Comparison of ENCODE assay signal across 8 cellular contexts in the genomic region with DNA sequence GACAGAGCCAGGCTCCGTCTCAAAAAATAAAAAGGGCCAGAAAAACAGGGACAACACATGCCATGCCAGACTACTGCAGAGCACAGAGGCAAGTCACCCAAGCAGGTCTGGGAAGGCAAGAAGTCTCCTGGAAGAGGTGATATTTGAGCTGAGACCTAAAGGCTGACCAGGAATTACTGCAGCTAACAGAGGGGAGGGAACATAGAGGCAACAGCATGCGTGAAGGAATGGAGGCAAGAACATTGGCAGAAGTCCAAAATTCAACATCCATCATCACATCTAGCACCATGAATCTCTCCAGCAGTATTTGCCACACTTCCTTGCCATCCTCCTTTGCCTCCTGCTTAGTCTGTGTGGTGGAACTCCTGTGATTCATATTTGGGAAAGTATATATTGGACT. TPM values are rescaled to one million over a fixed set of nuclear protein-coding genes. Genes with fewer than 3 reads are reported as not detected.
DNase-seq lines count a peak whose midpoint lies in the region; ATAC-seq lines count a peak whose summit lies in the region.

No MANE protein-coding gene starts in this region.

- H4K8ac ChIP-seq in mesenchymal stem cell (ENCODE audit: low read length), result no peak overlapping the region

- H3K27me3 ChIP-seq in adipocyte (replicated peaks; ENCODE audit: control insufficient read depth, insufficient read depth, low read length) (no peaks in the 10 kb centered on the region), mesenchymal stem cell (ENCODE audit: control insufficient read depth in 1 of 2, insufficient read depth in 1 of 2, low read length in 2 of 2) (no peaks in the 10 kb centered on the region)

- no peak overlapping the region for H2BK12ac ChIP-seq in mesenchymal stem cell (ENCODE audit: low read length in 2 of 2)

- H2BK15ac ChIP-seq in mesenchymal stem cell (ENCODE audit: low read depth, poor library complexity, severe bottlenecking), result no peak overlapping the region

- H3K18ac ChIP-seq in mesenchymal stem cell (ENCODE audit: low read depth in 1 of 2, low read length in 2 of 2), result no peak overlapping the region

- H3K27ac ChIP-seq in mesenchymal stem cell (ENCODE audit: low read length, poor library complexity, severe bottlenecking), result no peak overlapping the region

- no peak overlapping the region for H2AFZ ChIP-seq in mesenchymal stem cell (ENCODE audit: low read depth, low read length)

- H3K9ac ChIP-seq in adipocyte (ENCODE audit: low read length) (peak overlapping the region; percentile 92), mesenchymal stem cell (ENCODE audit: low read length) (peak overlapping the region; percentile 82)

- H2BK5ac ChIP-seq in mesenchymal stem cell (ENCODE audit: low read depth, low read length, poor library complexity, severe bottlenecking), result no peak overlapping the region

- H3K14ac ChIP-seq in mesenchymal stem cell (ENCODE audit: low read length in 2 of 2), result no peak overlapping the region

- H3K9me3 ChIP-seq in adipocyte (ENCODE audit: control insufficient read depth, low read length), result no peaks in the 10 kb centered on the region
- H3K9me3 ChIP-seq in mesenchymal stem cell (ENCODE audit: control insufficient read depth, low read length), result no peaks in the 10 kb centered on the region

- H3K23ac ChIP-seq in mesenchymal stem cell (ENCODE audit: low read length in 2 of 2), result no peak overlapping the region

- WGBS in mesenchymal stem cell, result 85% methylated on average over 2 of the region's 2 CpGs

- DNase-seq in Ammon's horn (ENCODE audit: low spot score) (peak; percentile 43), HT-29 (ENCODE audit: low spot score) (peak; percentile 33), adipocyte (ENCODE audit: low read depth) (no peak), mesenchymal stem cell (peak; percentile 21)

- no peak overlapping the region for H2BK120ac ChIP-seq in mesenchymal stem cell (ENCODE audit: low read depth, low read length)

- peak overlapping the region; percentile 89 for H3K4me3 ChIP-seq in adipocyte (ENCODE audit: low read length)
- H3K4me3 ChIP-seq in mesenchymal stem cell (ENCODE audit: insufficient read depth in 1 of 2, low read depth in 1 of 2, low read length in 2 of 2), result peak overlapping the region in 1 of 2 experiments; percentile 92

- H3K79me1 ChIP-seq in mesenchymal stem cell (replicated peaks; ENCODE audit: low read length, poor library complexity, severe bottlenecking), result peaks cover 14% of the 10 kb centered on the region

- H3K36me3 ChIP-seq in adipocyte (ENCODE audit: control insufficient read depth, insufficient read depth, low read length, severe bottlenecking), result no peaks in the 10 kb centered on the region
- peaks cover 0 to 11% of the 10 kb centered on the region in 2 experiments for H3K36me3 ChIP-seq in mesenchymal stem cell (ENCODE audit: control insufficient read depth in 1 of 2, insufficient read depth in 2 of 2, low read depth in 1 of 2, low read length in 2 of 2)

- H3K4ac ChIP-seq in mesenchymal stem cell (ENCODE audit: low read depth in 1 of 2, low read length in 2 of 2), result no peak overlapping the region

- H2AK5ac ChIP-seq in mesenchymal stem cell (ENCODE audit: low read length, severe bottlenecking), result no peak overlapping the region

- ATAC-seq in GM21619 (IDR thresholded peaks at IDR 0.05; ENCODE audit: unreplicated experiment) (no peak), GM21825 (IDR thresholded peaks at IDR 0.05; ENCODE audit: unreplicated experiment) (no peak), HG03520 (IDR thresholded peaks at IDR 0.05; ENCODE audit: unreplicated experiment) (no peak), GM19328 (IDR thresholded peaks at IDR 0.05; ENCODE audit: unreplicated experiment) (no peak)

- H4K91ac ChIP-seq in mesenchymal stem cell (ENCODE audit: low read length), result no peak overlapping the region

- H3K4me1 ChIP-seq in adipocyte (ENCODE audit: control insufficient read depth, insufficient read depth, low read length), result peaks cover 23% of the 10 kb centered on the region
- H3K4me1 ChIP-seq in mesenchymal stem cell (ENCODE audit: control insufficient read depth, insufficient read depth, low read depth, low read length), result peaks cover 11% of the 10 kb centered on the region

- no peak overlapping the region for H3K4me2 ChIP-seq in mesenchymal stem cell (ENCODE audit: low read length, poor library complexity, severe bottlenecking)

RNA-seq across cellular contexts. Expression of a gene that starts 0.9 kb away (rescaled TPM):
- total RNA-seq in HT-29 (2014; rRNA removed; shearing (Covaris generic)), result 20.8 and 22.5 TPM in 2 replicates
- 3.8 TPM for polyA plus RNA-seq in mesenchymal stem cell (2013, experiment 1 of 2)
- polyA plus RNA-seq in mesenchymal stem cell (2013, experiment 2 of 2), result 4.3 TPM
